Comparison of ENCODE assay signal across 1 cellular context in the genomic region with DNA sequence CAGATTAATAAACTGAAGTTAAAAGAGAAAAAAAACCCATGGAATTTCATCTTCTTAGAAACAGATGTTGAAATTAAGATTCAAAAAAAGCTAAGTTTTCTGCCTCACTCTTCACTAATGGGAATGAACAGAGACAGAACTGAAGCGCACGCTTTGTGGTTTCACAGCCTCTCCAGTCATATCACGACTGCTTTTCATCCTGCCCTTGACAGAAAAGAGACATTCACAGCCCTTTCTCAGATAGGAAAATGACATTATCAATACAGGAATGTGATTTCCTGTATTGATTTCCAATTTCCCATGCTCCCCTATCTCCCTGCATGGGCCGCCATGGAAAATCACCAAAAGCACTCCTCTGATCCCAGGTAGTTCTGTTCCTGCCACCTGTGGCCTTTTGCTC.
TF ChIP-seq lines count a peak whose summit lies in the region.

No MANE protein-coding gene starts in this region.

TF ChIP-seq in GM12878, 131 proteins besides CTCF, POLR2A, EP300 and RAD21:
- TF ChIP-seq IKZF1 (conservative IDR thresholded peaks at IDR 0.05) (peak; percentile 44), CREM (IDR thresholded peaks at IDR 0.05; ENCODE audit: low read depth) (no peak), JUNB (IDR thresholded peaks at IDR 0.05) (peak; percentile 55), RUNX3 (IDR thresholded peaks at IDR 0.05; ENCODE audit: low read length) (peak; percentile 60), ZBED1 (IDR thresholded peaks at IDR 0.05; ENCODE audit: borderline replicate concordance) (no peak), ATF7 (IDR thresholded peaks at IDR 0.05; ENCODE audit: low read depth) (no peak), BACH1 (IDR thresholded peaks at IDR 0.05; ENCODE audit: borderline replicate concordance) (no peak), IKZF2 (IDR thresholded peaks at IDR 0.05) (0 out of 4 replicates have a peak, but pooled peaks have one; percentile 8 to 10), IRF4 (IDR thresholded peaks at IDR 0.05; ENCODE audit: low read depth, low read length) (0 out of 2 replicates have a peak, but pooled peaks have one; percentile 16), DPF2 (IDR thresholded peaks at IDR 0.05) (0 out of 2 replicates have a peak, but pooled peaks have one; percentile 28), TAF1 (IDR thresholded peaks at IDR 0.05; ENCODE audit: borderline replicate concordance, low read depth, low read length) (no peak)
- TF ChIP-seq, protein P1, sequence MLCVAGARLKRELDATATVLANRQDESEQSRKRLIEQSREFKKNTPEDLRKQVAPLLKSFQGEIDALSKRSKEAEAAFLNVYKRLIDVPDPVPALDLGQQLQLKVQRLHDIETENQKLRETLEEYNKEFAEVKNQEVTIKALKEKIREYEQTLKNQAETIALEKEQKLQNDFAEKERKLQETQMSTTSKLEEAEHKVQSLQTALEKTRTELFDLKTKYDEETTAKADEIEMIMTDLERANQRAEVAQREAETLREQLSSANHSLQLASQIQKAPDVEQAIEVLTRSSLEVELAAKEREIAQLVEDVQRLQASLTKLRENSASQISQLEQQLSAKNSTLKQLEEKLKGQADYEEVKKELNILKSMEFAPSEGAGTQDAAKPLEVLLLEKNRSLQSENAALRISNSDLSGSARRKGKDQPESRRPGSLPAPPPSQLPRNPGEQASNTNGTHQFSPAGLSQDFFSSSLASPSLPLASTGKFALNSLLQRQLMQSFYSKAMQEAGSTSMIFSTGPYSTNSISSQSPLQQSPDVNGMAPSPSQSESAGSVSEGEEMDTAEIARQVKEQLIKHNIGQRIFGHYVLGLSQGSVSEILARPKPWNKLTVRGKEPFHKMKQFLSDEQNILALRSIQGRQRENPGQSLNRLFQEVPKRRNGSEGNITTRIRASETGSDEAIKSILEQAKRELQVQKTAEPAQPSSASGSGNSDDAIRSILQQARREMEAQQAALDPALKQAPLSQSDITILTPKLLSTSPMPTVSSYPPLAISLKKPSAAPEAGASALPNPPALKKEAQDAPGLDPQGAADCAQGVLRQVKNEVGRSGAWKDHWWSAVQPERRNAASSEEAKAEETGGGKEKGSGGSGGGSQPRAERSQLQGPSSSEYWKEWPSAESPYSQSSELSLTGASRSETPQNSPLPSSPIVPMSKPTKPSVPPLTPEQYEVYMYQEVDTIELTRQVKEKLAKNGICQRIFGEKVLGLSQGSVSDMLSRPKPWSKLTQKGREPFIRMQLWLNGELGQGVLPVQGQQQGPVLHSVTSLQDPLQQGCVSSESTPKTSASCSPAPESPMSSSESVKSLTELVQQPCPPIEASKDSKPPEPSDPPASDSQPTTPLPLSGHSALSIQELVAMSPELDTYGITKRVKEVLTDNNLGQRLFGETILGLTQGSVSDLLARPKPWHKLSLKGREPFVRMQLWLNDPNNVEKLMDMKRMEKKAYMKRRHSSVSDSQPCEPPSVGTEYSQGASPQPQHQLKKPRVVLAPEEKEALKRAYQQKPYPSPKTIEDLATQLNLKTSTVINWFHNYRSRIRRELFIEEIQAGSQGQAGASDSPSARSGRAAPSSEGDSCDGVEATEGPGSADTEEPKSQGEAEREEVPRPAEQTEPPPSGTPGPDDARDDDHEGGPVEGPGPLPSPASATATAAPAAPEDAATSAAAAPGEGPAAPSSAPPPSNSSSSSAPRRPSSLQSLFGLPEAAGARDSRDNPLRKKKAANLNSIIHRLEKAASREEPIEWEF (IDR thresholded peaks at IDR 0.05; ENCODE audit: insufficient replicate concordance, low read depth, low read length): peak; percentile 55
